ENCODE assay signal across 12 cellular contexts in genomic region chr13:39760521-39760920, GRCh38.
DNase-seq lines count a peak whose midpoint lies in the region; ATAC-seq, FAIRE-seq and TF ChIP-seq lines count a peak whose summit lies in the region.
"Had no signal": no experiment of that assay in that cellular context is flagged by ENCODE, and none has a peak within 500 bp of the region (broad histone marks: within the 10 kb centered on the region; RNA-seq: fewer than 3 reads in every experiment).

No MANE protein-coding gene starts in this region.

- H3K27me3 ChIP-seq in gastrocnemius medialis: no peaks in the 10 kb centered on the region

- TF ChIP-seq POLR2A in gastrocnemius medialis (IDR thresholded peaks at IDR 0.05) (no peak), H54 (IDR thresholded peaks at IDR 0.05; ENCODE audit: low read depth, low read length) (no peak)

- no peak for TF ChIP-seq CTCF in gastrocnemius medialis (IDR thresholded peaks at IDR 0.05 in 4 of 5, conservative IDR thresholded peaks at IDR 0.05 in 1 of 5)

- no peak for FAIRE-seq in H54 (lab: Jason Lieb, UNC)

- ATAC-seq in GM18502 (IDR thresholded peaks at IDR 0.05; ENCODE audit: poor library complexity, unreplicated experiment) (peak; percentile 59), GM19438 (IDR thresholded peaks at IDR 0.05; ENCODE audit: low read depth, unreplicated experiment) (peak; percentile 99), HG02798 (IDR thresholded peaks at IDR 0.05; ENCODE audit: poor library complexity, unreplicated experiment) (peak; percentile 91), HG03442 (IDR thresholded peaks at IDR 0.05; ENCODE audit: unreplicated experiment) (peak; percentile 76), gastrocnemius medialis (no peak), HG02852 (IDR thresholded peaks at IDR 0.05; ENCODE audit: unreplicated experiment) (no peak)
- ATAC-seq: mucosa of descending colon had no signal

- H3K36me3 ChIP-seq in gastrocnemius medialis: no peaks in the 10 kb centered on the region

- H3K4me3 ChIP-seq in gastrocnemius medialis: no peak overlapping the region
- H3K4me3 ChIP-seq: GM23248, mucosa of descending colon had no signal

- no peaks in the 10 kb centered on the region for H3K4me1 ChIP-seq in gastrocnemius medialis
- H3K4me1 ChIP-seq: Caco-2 had no signal

- DNase-seq in gastrocnemius medialis: no peak
- no peak for DNase-seq in H54 (ENCODE audit: insufficient read length, low spot score)
- DNase-seq in NCI-H524 treated with DMSO at 0.1 percent for 48 hours (lab: John Stamatoyannopoulos, UW): no peak
- DNase-seq: Caco-2, GM23248, mucosa of descending colon, trophoblast cell had no signal

- no peaks in the 10 kb centered on the region for H3K9me3 ChIP-seq in gastrocnemius medialis
- H3K9me3 ChIP-seq: Caco-2, mucosa of descending colon had no signal

- in situ Hi-C loops in gastrocnemius medialis (cut with MboI; ENCODE audit: low sequenced_read_pairs in 4 of 4): no loop called here

- intact Hi-C loops in gastrocnemius medialis (cut with DNase I; ENCODE audit: low total_unique reads): no loop called here

- no peak overlapping the region for H3K27ac ChIP-seq in gastrocnemius medialis
- H3K27ac ChIP-seq: GM23248 had no signal

Comparison
In these comparisons a context has a peak if more than half of its experiments do, and no peak if none do; other contexts are left out.
1. ATAC-seq: peak in GM18502 (single experiment), GM19438 (single experiment), HG02798 (single experiment) and HG03442 (single experiment); none in gastrocnemius medialis (0 of 2) and HG02852 (single experiment).